In genomic region chr4:143352052-143352451, GRCh38 we compare ENCODE assay signal across 9 cellular contexts. TPM values are rescaled to one million over a fixed set of nuclear protein-coding genes. Genes with fewer than 3 reads are reported as not detected.
DNase-seq lines count a peak whose midpoint lies in the region; ATAC-seq, FAIRE-seq and TF ChIP-seq lines count a peak whose summit lies in the region.
"Had no signal": no experiment of that assay in that cellular context is flagged by ENCODE, and none has a peak within 500 bp of the region (broad histone marks: within the 10 kb centered on the region; RNA-seq: fewer than 3 reads in every experiment).

No MANE protein-coding gene starts in this region.

- H3K36me3 ChIP-seq in HEK293 (ENCODE audit: control insufficient read depth in 2 of 2, insufficient read depth in 1 of 2, low read length in 2 of 2) (no peaks in the 10 kb centered on the region), endothelial cell of umbilical vein (ENCODE audit: control insufficient read depth in 2 of 2, extremely low read depth in 1 of 2, insufficient read depth in 2 of 2, low read length in 2 of 2) (no peaks in the 10 kb centered on the region), sigmoid colon (no peaks in the 10 kb centered on the region), BE2C (no peaks in the 10 kb centered on the region)

- H3K27ac ChIP-seq in HEK293 (ENCODE audit: extremely low read depth, low read depth, low read length) = no peak overlapping the region
- peak overlapping the region; percentile 51 for H3K27ac ChIP-seq in endothelial cell of umbilical vein (ENCODE audit: insufficient read depth, low read depth, low read length)
- peak overlapping the region in 3 of 4 donors; percentile 22 to 72 (median 30) for H3K27ac ChIP-seq in sigmoid colon

- CTCF ChIA-PET in HEK293 (lab: Yijun Ruan, JAX) = no interaction called here
- CTCF ChIA-PET in endothelial cell of umbilical vein (lab: Charles Lee) = interaction anchor here (0.6 to 1.5 kb wide), 8 partner anchors 8 to 50 kb away, joined by 3 to 13 read pairs (median 3); partner anchors contain the start of gene GAB1

- peak overlapping the region; percentile 62 for H3K4me2 ChIP-seq in endothelial cell of umbilical vein (ENCODE audit: insufficient read depth, low read length)

- no peak overlapping the region for H2AFZ ChIP-seq in endothelial cell of umbilical vein (ENCODE audit: low read depth, low read length)

- ATAC-seq in GM18867 (IDR thresholded peaks at IDR 0.05; ENCODE audit: unreplicated experiment) = no peak

- TF ChIP-seq EP300 in sigmoid colon (IDR thresholded peaks at IDR 0.05) = no peak

- no peaks in the 10 kb centered on the region for H4K20me1 ChIP-seq in endothelial cell of umbilical vein (replicated peaks; ENCODE audit: control insufficient read depth, extremely low read depth, insufficient read depth, low read length)

- dilution Hi-C loops in endothelial cell of umbilical vein (cut with MboI; ENCODE audit: extremely low pct_ligation_motif_present, low sequenced_read_pairs) = no loop called here

- H3K79me2 ChIP-seq in endothelial cell of umbilical vein (ENCODE audit: control insufficient read depth, insufficient read depth, low read length) = peaks cover 1% of the 10 kb centered on the region

- no peaks in the 10 kb centered on the region for H3K9me3 ChIP-seq in HEK293 (ENCODE audit: control insufficient read depth, insufficient read depth, low read depth, low read length)
- H3K9me3 ChIP-seq in endothelial cell of umbilical vein (replicated peaks; ENCODE audit: control insufficient read depth, insufficient read depth, low read length) = no peaks in the 10 kb centered on the region
- H3K9me3 ChIP-seq in sigmoid colon = no peaks in the 10 kb centered on the region
- no peaks in the 10 kb centered on the region for H3K9me3 ChIP-seq in BE2C

- intact Hi-C loops in endothelial cell of umbilical vein (cut with micrococcal nuclease) (no loop called here), sigmoid colon (cut with DNase I) (no loop called here)

- POLR2A ChIA-PET in HEK293 (lab: Yijun Ruan, JAX) = interaction anchor here (1.8 kb wide), 1 partner anchor 15 kb away, joined by 6 read pairs; the partner anchor contains the start of gene GAB1
- POLR2A ChIA-PET in endothelial cell of umbilical vein (lab: Charles Lee) = no interaction called here

- TF ChIP-seq CTCF in HEK293 (tag by site-specific recombination; IDR thresholded peaks at IDR 0.05) (no peak), endothelial cell of umbilical vein (IDR thresholded peaks at IDR 0.05; ENCODE audit: extremely low read depth in 1 of 2, insufficient read depth in 1 of 2, low read depth in 1 of 2, low read length in 2 of 2) (no peak), sigmoid colon (IDR thresholded peaks at IDR 0.05) (no peak), D721Med (IDR thresholded peaks at IDR 0.05; ENCODE audit: insufficient read depth, missing control alignments) (no peak), BE2C (IDR thresholded peaks at IDR 0.05; ENCODE audit: low read depth, low read length) (no peak)

- FAIRE-seq in endothelial cell of umbilical vein (lab: Jason Lieb, UNC) (peak; percentile 85), D721Med (lab: Jason Lieb, UNC) (no peak)

- H3K27me3 ChIP-seq in endothelial cell of umbilical vein (ENCODE audit: control insufficient read depth in 2 of 2, insufficient read depth in 2 of 2, low read length in 2 of 2) (no peaks in the 10 kb centered on the region), sigmoid colon (no peaks in the 10 kb centered on the region), BE2C (no peaks in the 10 kb centered on the region)

- DNase-seq in NCI-H748 treated with DMSO at 0.1 percent for 48 hours (lab: John Stamatoyannopoulos, UW) = peak; percentile 85
- peak; percentile 92 for DNase-seq in endothelial cell of umbilical vein (ENCODE audit: low read depth, low spot score)
- DNase-seq in sigmoid colon = no peak
- DNase-seq in D721Med (ENCODE audit: insufficient read length, low spot score) = no peak
- no peak for DNase-seq in ureter (ENCODE audit: low spot score)
- DNase-seq in BE2C = no peak
- DNase-seq: left cardiac atrium had no signal

- no peak overlapping the region for H3K9ac ChIP-seq in endothelial cell of umbilical vein (replicated peaks; ENCODE audit: extremely low read depth, insufficient read depth, low read length)

- no peaks in the 10 kb centered on the region for H3K9me1 ChIP-seq in endothelial cell of umbilical vein (replicated peaks; ENCODE audit: control insufficient read depth, extremely low read depth, insufficient read depth, low read length)

- no peak overlapping the region for H3K4me3 ChIP-seq in HEK293 (ENCODE audit: low read depth, low read length)
- no peak overlapping the region for H3K4me3 ChIP-seq in endothelial cell of umbilical vein (replicated peaks in 1 of 3; ENCODE audit: insufficient read depth in 1 of 3, low read depth in 1 of 3, low read length in 3 of 3)
- H3K4me3 ChIP-seq in sigmoid colon = no peak overlapping the region
- H3K4me3 ChIP-seq in BE2C (ENCODE audit: low read depth, low read length) = no peak overlapping the region

- TF ChIP-seq POLR2A in endothelial cell of umbilical vein (IDR thresholded peaks at IDR 0.05; ENCODE audit: low read depth, low read length) (no peak), sigmoid colon (IDR thresholded peaks at IDR 0.05) (no peak)

- BruUV-seq in endothelial cell of umbilical vein (replicated peaks; lab: Mats Ljungman, UMichigan) = no TSS peak

- peaks cover 11% of the 10 kb centered on the region; the same call in 1 of the 2 replicates for H3K4me1 ChIP-seq in HEK293 (ENCODE audit: control insufficient read depth, insufficient read depth, low read length)
- H3K4me1 ChIP-seq in endothelial cell of umbilical vein (ENCODE audit: control insufficient read depth, extremely low read depth, insufficient read depth, low read length) = peaks cover 17% of the 10 kb centered on the region
- H3K4me1 ChIP-seq in sigmoid colon = peaks cover 0 to 64% (median 63%) of the 10 kb centered on the region in 4 donors
- H3K4me1 ChIP-seq in BE2C = no peaks in the 10 kb centered on the region

TF ChIP-seq in HEK293, 187 proteins besides CTCF, POLR2A, EP300 and RAD21 (continues in another document):
- TF ChIP-seq ZFP41 (tag by site-specific recombination; IDR thresholded peaks at IDR 0.05; ENCODE audit: borderline replicate concordance) (no peak), ZNF324 (tag by site-specific recombination; IDR thresholded peaks at IDR 0.05) (no peak), ZNF521 (tag by site-specific recombination; IDR thresholded peaks at IDR 0.05) (no peak), ZNF596 (tag by site-specific recombination; IDR thresholded peaks at IDR 0.05) (0 out of 2 replicates have a peak, but pooled peaks have one; percentile 7), ZNF629 (tag by site-specific recombination; IDR thresholded peaks at IDR 0.05) (0 out of 2 replicates have a peak, but pooled peaks have one; percentile 33), ZSCAN23 (tag by site-specific recombination; IDR thresholded peaks at IDR 0.05) (no peak), KLF8 (tag by site-specific recombination; IDR thresholded peaks at IDR 0.05) (no peak), ZNF501 (tag by site-specific recombination; IDR thresholded peaks at IDR 0.05) (no peak), ZNF580 (tag by site-specific recombination; IDR thresholded peaks at IDR 0.05) (no peak), ZFP37 (tag by site-specific recombination; IDR thresholded peaks at IDR 0.05) (no peak)

TF ChIP-seq in endothelial cell of umbilical vein, 7 proteins besides CTCF, POLR2A, EP300 and RAD21:
- TF ChIP-seq POLR2AphosphoS5 (IDR thresholded peaks at IDR 0.05; ENCODE audit: insufficient read depth, low read depth, low read length) (no peak), JUN (IDR thresholded peaks at IDR 0.05; ENCODE audit: borderline replicate concordance, insufficient read depth, insufficient read length, low read depth) (peak; percentile 68), EZH2 (IDR thresholded peaks at IDR 0.05; ENCODE audit: borderline replicate concordance, low read depth, low read length, severe bottlenecking) (no peak), FOS (IDR thresholded peaks at IDR 0.05; ENCODE audit: borderline replicate concordance, insufficient read depth, low read length) (peak; percentile 56), MAX (IDR thresholded peaks at IDR 0.05; ENCODE audit: insufficient read depth, insufficient read length) (no peak), GATA2 (IDR thresholded peaks at IDR 0.05; ENCODE audit: insufficient read depth, insufficient read length, low read depth, low read length) (no peak), MYC (IDR thresholded peaks at IDR 0.05; ENCODE audit: low read depth, low read length) (no peak)

RNA-seq across cellular contexts. Expression of gene GAB1, which starts 15.4 kb away (rescaled TPM):
- total RNA-seq in endothelial cell of umbilical vein (37.7 and 41.8 TPM in 2 replicates), sigmoid colon (10 to 100 TPM; 44.1 to 71.6 (median 62.4) TPM), ureter (42.4 TPM)
- polyA plus RNA-seq in endothelial cell of umbilical vein (8.3 and 9.3 TPM in 2 replicates), sigmoid colon (10 to 100 TPM; 10.0 to 13.2 (median 11.4) TPM)
- polyA plus RNA-seq in endothelial cell of umbilical vein (2011; cell fraction: cytosol; rRNA removed) = 5.1 and 5.7 TPM in 2 replicates
- polyA plus RNA-seq in endothelial cell of umbilical vein (2011; cell fraction: nucleus; rRNA removed) = 21.7 and 22.7 TPM in 2 replicates
- 6.0 and 6.6 TPM in 2 replicates for polyA plus RNA-seq in endothelial cell of umbilical vein (2012)
- 26.5 and 35.4 TPM in 2 replicates for polyA minus RNA-seq in endothelial cell of umbilical vein
- 1.7 TPM for polyA minus RNA-seq in endothelial cell of umbilical vein (2011; cell fraction: cytosol; rRNA and poly(A)+ RNA removed)
- polyA minus RNA-seq in endothelial cell of umbilical vein (2011; cell fraction: nucleus; rRNA and poly(A)+ RNA removed) = 99.1 and 132 TPM in 2 replicates
- polyA plus RNA-seq in BE2C (2012; ENCODE audit: insufficient read depth, insufficient read length, low read depth) = 0.36 TPM

Comparison
In these comparisons a context has a peak if more than half of its experiments do, and no peak if none do; other contexts are left out.
1. DNase-seq: peak in NCI-H748 treated with DMSO at 0.1 percent for 48 hours (single experiment) and endothelial cell of umbilical vein (single experiment); none in sigmoid colon (single experiment), D721Med (single experiment), ureter (single experiment) and BE2C (single experiment).